In genomic region chr1:21368514-21369289, GRCh38 we compare ENCODE assay signal across 8 cellular contexts.
DNase-seq lines count a peak whose midpoint lies in the region; ATAC-seq and TF ChIP-seq lines count a peak whose summit lies in the region.

No MANE protein-coding gene starts in this region.

- peak overlapping the region; percentile 31; the same call in 1 of the 2 replicates for H2AK5ac ChIP-seq in IMR-90 (ENCODE audit: low read depth, low read length)

- ATAC-seq in IMR-90 (ENCODE audit: low read depth) (peak; percentile 96), Panc1 (peak; percentile 97), foreskin keratinocyte (peak; percentile 60), GM18498 (IDR thresholded peaks at IDR 0.05; ENCODE audit: unreplicated experiment) (no peak)

- POLR2A ChIA-PET in IMR-90 (lab: Charles Lee; ENCODE audit: unreplicated experiment) (no interaction called here), Panc1 (lab: Charles Lee) (interaction anchor here (0.5 to 0.8 kb wide), 3 partner anchors 154 to 182 kb away, joined by 4 to 5 read pairs (median 4); no protein-coding TSS in a partner anchor)

- no peak overlapping the region for H2BK120ac ChIP-seq in IMR-90 (ENCODE audit: low read depth, low read length)

- dilution Hi-C loops in IMR-90 (cut with HindIII; ENCODE audit: low sequenced_read_pairs, unreplicated experiment) = no loop called here

- in situ Hi-C loops in IMR-90 (cut with MboI; ENCODE audit: low sequenced_read_pairs) = loop anchor here (5.0 to 25.0 kb wide), 2 partner anchors 136 to 681 kb away; no protein-coding TSS in a partner anchor
- in situ Hi-C loops in Panc1 (cut with HindIII; ENCODE audit: low pct_unique_long_range_greater_than_20kb, low sequenced_read_pairs) = loop anchor here (10.0 kb wide), 1 partner anchor 124 kb away; no protein-coding TSS in a partner anchor

- H3K18ac ChIP-seq in IMR-90 (ENCODE audit: low read depth, low read length) = no peak overlapping the region

- H3K56ac ChIP-seq in IMR-90 (ENCODE audit: extremely low read depth, insufficient read depth, low read length) = no peak overlapping the region

- no peaks in the 10 kb centered on the region for H3K79me1 ChIP-seq in IMR-90 (ENCODE audit: low read depth in 1 of 2, low read length in 2 of 2)

- H3K27me3 ChIP-seq in IMR-90 (ENCODE audit: control insufficient read depth, insufficient read depth, low read length) (no peaks in the 10 kb centered on the region), Panc1 (ENCODE audit: control insufficient read depth, insufficient read depth, low read length) (no peaks in the 10 kb centered on the region), foreskin keratinocyte (no peaks in the 10 kb centered on the region), thyroid gland (no peaks in the 10 kb centered on the region)

- TF ChIP-seq POLR2A in IMR-90 (IDR thresholded peaks at IDR 0.05; ENCODE audit: low read depth, low read length) (peak; percentile 78), thyroid gland (IDR thresholded peaks at IDR 0.05) (no peak)

- no peak overlapping the region for H3K14ac ChIP-seq in IMR-90 (replicated peaks; ENCODE audit: low read depth, low read length)

- H3K4me1 ChIP-seq in IMR-90 (ENCODE audit: control insufficient read depth, insufficient read depth, low read length) (no peaks in the 10 kb centered on the region), Panc1 (ENCODE audit: control insufficient read depth, insufficient read depth, low read length) (no peaks in the 10 kb centered on the region), foreskin keratinocyte (peaks cover 4% of the 10 kb centered on the region), thyroid gland (no peaks in the 10 kb centered on the region)

- no peak overlapping the region; the same call in 1 of the 2 replicates for H4K91ac ChIP-seq in IMR-90 (ENCODE audit: insufficient read depth, low read depth, low read length)

- H4K5ac ChIP-seq in IMR-90 (ENCODE audit: low read depth, low read length) = no peak overlapping the region

- CTCF ChIA-PET in IMR-90 (lab: Yijun Ruan, JAX) (interaction anchor here (0.6 to 1.9 kb wide), 27 partner anchors 8 to 672 kb away, joined by 3 to 21 read pairs (median 4); no protein-coding TSS in a partner anchor), Panc1 (lab: Charles Lee) (interaction anchor here (0.6 to 3.4 kb wide), 20 partner anchors 17 to 291 kb away, joined by 3 to 33 read pairs (median 4); no protein-coding TSS in a partner anchor)

- no peaks in the 10 kb centered on the region for H3K9me1 ChIP-seq in IMR-90 (ENCODE audit: insufficient read depth, low read length)

- H2BK20ac ChIP-seq in IMR-90 (ENCODE audit: low read depth, low read length) = peak overlapping the region; percentile 31; the same call in 1 of the 2 replicates

- H3K4me2 ChIP-seq in IMR-90 (ENCODE audit: low read depth, low read length) = no peak overlapping the region

- H3K36me3 ChIP-seq in IMR-90 (ENCODE audit: control insufficient read depth, insufficient read depth, low read length) = no peaks in the 10 kb centered on the region
- H3K36me3 ChIP-seq in Panc1 (ENCODE audit: control insufficient read depth, insufficient read depth, low read length) = no peaks in the 10 kb centered on the region
- no peaks in the 10 kb centered on the region for H3K36me3 ChIP-seq in thyroid gland

- H3K27ac ChIP-seq in IMR-90 (ENCODE audit: insufficient read depth, low read length) = no peak overlapping the region
- H3K27ac ChIP-seq in Panc1 (ENCODE audit: low read length) = no peak overlapping the region
- H3K27ac ChIP-seq in foreskin keratinocyte = no peak overlapping the region
- no peak overlapping the region for H3K27ac ChIP-seq in thyroid gland

- intact Hi-C loops in IMR-90 (cut with micrococcal nuclease) = loop anchor here (1.0 to 5.0 kb wide), 3 partner anchors 113 to 671 kb away; no protein-coding TSS in a partner anchor
- intact Hi-C loops in Panc1 (cut with micrococcal nuclease; ENCODE audit: unreplicated experiment) = loop anchor here (1.0 kb wide), 2 partner anchors 113 to 136 kb away; no protein-coding TSS in a partner anchor
- intact Hi-C loops in thyroid gland (cut with DNase I) = loop anchor here (2.0 kb wide), 2 partner anchors 114 to 136 kb away; no protein-coding TSS in a partner anchor

- TF ChIP-seq CTCF in IMR-90 (conservative IDR thresholded peaks at IDR 0.05; ENCODE audit: low read depth, low read length) = peak; percentile 99
- peak; percentile 100 for TF ChIP-seq CTCF in Panc1 (IDR thresholded peaks at IDR 0.05)
- TF ChIP-seq CTCF in foreskin keratinocyte (conservative IDR thresholded peaks at IDR 0.05) = peak; percentile 99
- peak; percentile 77 to 100 (median 100) for TF ChIP-seq CTCF in thyroid gland (IDR thresholded peaks at IDR 0.05)

- H3K9me3 ChIP-seq in IMR-90 (ENCODE audit: control insufficient read depth, insufficient read depth, low read length) (no peaks in the 10 kb centered on the region), Panc1 (ENCODE audit: control insufficient read depth, insufficient read depth, low read depth, low read length) (no peaks in the 10 kb centered on the region), thyroid gland (no peaks in the 10 kb centered on the region)

- peak overlapping the region; percentile 18; the same call in 1 of the 2 replicates for H3K4ac ChIP-seq in IMR-90 (ENCODE audit: low read depth, low read length)

- peak overlapping the region; percentile 85 for H2AK9ac ChIP-seq in IMR-90 (replicated peaks; ENCODE audit: low read depth, low read length, poor library complexity)

- H3K23ac ChIP-seq in IMR-90 (ENCODE audit: low read depth, low read length) = no peak overlapping the region

- no peak overlapping the region for H2BK5ac ChIP-seq in IMR-90 (ENCODE audit: low read depth, low read length, poor library complexity, severe bottlenecking)

- no peaks in the 10 kb centered on the region; the same call in 1 of the 2 replicates for H4K20me1 ChIP-seq in IMR-90 (ENCODE audit: insufficient read depth, low read length)

- peak overlapping the region; percentile 89 for H2AFZ ChIP-seq in IMR-90 (replicated peaks; ENCODE audit: low read length, poor library complexity)

- H3K9ac ChIP-seq in IMR-90 (ENCODE audit: low read depth, low read length) = no peak overlapping the region

- peak overlapping the region in 1 of 2 experiments; percentile 41; a peak in 1 of 4 replicates for H4K8ac ChIP-seq in IMR-90 (ENCODE audit: low read depth in 2 of 2, low read length in 2 of 2)

- DNase-seq in COR-L47 (lab: John Stamatoyannopoulos, UW) (peak; percentile 68), IMR-90 (peak; percentile 84), Panc1 (ENCODE audit: low read depth, low spot score) (peak; percentile 71), foreskin keratinocyte (peak in 1 of 2 donors; percentile 47), non-pigmented ciliary epithelial cell (ENCODE audit: low read depth) (peak; percentile 44), thyroid gland (peak; percentile 83 to 87)
- peak; percentile 87 for DNase-seq in activated effector memory CD4-positive, alpha-beta T cell treated with anti-CD3 and anti-CD28 coated beads, Interleukin-2, amount 50 U/mL, for 16 hours

- TF ChIP-seq RAD21 in IMR-90 (IDR thresholded peaks at IDR 0.05; ENCODE audit: low read length) = peak; percentile 100

- no peak overlapping the region for H2BK15ac ChIP-seq in IMR-90 (ENCODE audit: low read depth, low read length)

- H3K4me3 ChIP-seq in IMR-90 (ENCODE audit: insufficient read depth, low read depth, low read length) (no peak overlapping the region), Panc1 (ENCODE audit: low read depth in 2 of 2, low read length in 2 of 2) (peak overlapping the region in 1 of 2 experiments; percentile 23; a peak in 1 of 4 replicates), thyroid gland (replicated peaks in 1 of 3) (no peak overlapping the region)

- WGBS in IMR-90 (ENCODE audit: extremely low coverage in 2 of 2, insufficient read length in 1 of 2), 2 experiments = 0% methylated on average over 1 of the region's 9 CpGs; no CpG with 5 or more reads in 1 of the 2 experiments
- WGBS in thyroid gland, 2 donors = 28 to 34% methylated on average over 9 of the region's 9 CpGs

- BruUV-seq in IMR-90 (replicated peaks; lab: Mats Ljungman, UMichigan) (no TSS peak), Panc1 (replicated peaks; lab: Mats Ljungman, UMichigan) (no TSS peak)

TF ChIP-seq in IMR-90, 13 proteins besides CTCF, POLR2A, EP300 and RAD21:
- TF ChIP-seq BHLHE40 (IDR thresholded peaks at IDR 0.05; ENCODE audit: low read depth, low read length) = peak; percentile 7; the same call in 1 of the 2 replicates
- no peak for TF ChIP-seq CEBPB (IDR thresholded peaks at IDR 0.05; ENCODE audit: low read depth, low read length)
- no peak for TF ChIP-seq MXI1 (IDR thresholded peaks at IDR 0.05; ENCODE audit: borderline replicate concordance, low read depth, low read length)
- TF ChIP-seq CHD1 (IDR thresholded peaks at IDR 0.05; ENCODE audit: low read depth, low read length) = peak; percentile 78; the same call in 1 of the 2 replicates
- TF ChIP-seq MAFK (IDR thresholded peaks at IDR 0.05; ENCODE audit: low read depth, low read length) = no peak
- no peak for TF ChIP-seq USF2 (IDR thresholded peaks at IDR 0.05; ENCODE audit: low read depth, low read length)
- no peak for TF ChIP-seq RFX5 (IDR thresholded peaks at IDR 0.05; ENCODE audit: low read depth, low read length)
- peak; percentile 100 for TF ChIP-seq SMC3 (IDR thresholded peaks at IDR 0.05; ENCODE audit: low read depth, low read length)
- no peak for TF ChIP-seq FOS (IDR thresholded peaks at IDR 0.05; ENCODE audit: low read depth, low read length)
- peak; percentile 68 for TF ChIP-seq MAZ (IDR thresholded peaks at IDR 0.05; ENCODE audit: borderline replicate concordance, low read depth, low read length)
- TF ChIP-seq ELK1 (IDR thresholded peaks at IDR 0.05; ENCODE audit: borderline replicate concordance, low read depth, low read length) = no peak
- TF ChIP-seq RCOR1 (IDR thresholded peaks at IDR 0.05; ENCODE audit: insufficient replicate concordance, low read length) = peak; percentile 63
- no peak for TF ChIP-seq NFE2L2 (IDR thresholded peaks at IDR 0.05; ENCODE audit: low read depth, low read length)
